ENCODE assay signal across 1 cellular context in genomic region chr22:20062043-20062765, GRCh38.
A peak's percentile ranks its signal among the peaks of the same experiment; 100 is the strongest.
TF ChIP-seq lines count a peak whose summit lies in the region.

No MANE protein-coding gene starts in this region.

TF ChIP-seq in K562, 482 proteins besides CTCF, POLR2A, EP300 and RAD21:
- TF ChIP-seq REST (CRISPR knock-in tag; IDR thresholded peaks at IDR 0.05; ENCODE audit: low read depth) = 0 out of 2 replicates have a peak, but pooled peaks have one; percentile 10
- TF ChIP-seq CHD2 (IDR thresholded peaks at IDR 0.05; ENCODE audit: low read depth, low read length) = no peak
- TF ChIP-seq HMGN3 (IDR thresholded peaks at IDR 0.05; ENCODE audit: borderline replicate concordance, extremely low read depth, insufficient read length, low read depth, low read length) = peak; percentile 12
- TF ChIP-seq ZFPM2 (CRISPR knock-in tag; IDR thresholded peaks at IDR 0.05) = 0 out of 2 replicates have a peak, but pooled peaks have one; percentile 62
- TF ChIP-seq MLX (CRISPR knock-in tag; conservative IDR thresholded peaks at IDR 0.05) = 0 out of 4 replicates have a peak, but pooled peaks of 1 of the 2 experiments have one; percentile 36
- TF ChIP-seq RBFOX2 (IDR thresholded peaks at IDR 0.05; ENCODE audit: low read depth, low read length) = 0 out of 2 replicates have a peak, but pooled peaks have one; percentile 22
- TF ChIP-seq MAZ (CRISPR knock-in tag; conservative IDR thresholded peaks at IDR 0.05 in 1 of 2, IDR thresholded peaks at IDR 0.05 in 1 of 2) = 0 out of 4 replicates have a peak, but pooled peaks of 1 of the 2 experiments have one; percentile 23
- no peak for TF ChIP-seq SREBF1 (IDR thresholded peaks at IDR 0.05; ENCODE audit: borderline replicate concordance, low read depth, low read length)
- peak; percentile 10; the same call in 1 of the 2 replicates for TF ChIP-seq POLR2G (IDR thresholded peaks at IDR 0.05; ENCODE audit: low read depth, low read length)
- no peak for TF ChIP-seq ZNF764 (CRISPR knock-in tag; IDR thresholded peaks at IDR 0.05; ENCODE audit: low read depth)
- no peak for TF ChIP-seq RBM17 (IDR thresholded peaks at IDR 0.05; ENCODE audit: borderline replicate concordance, low read depth, low read length)
- peak; percentile 59; the same call in 1 of the 2 replicates for TF ChIP-seq HBP1 (CRISPR knock-in tag; IDR thresholded peaks at IDR 0.05)
- no peak for TF ChIP-seq SRSF1 (IDR thresholded peaks at IDR 0.05; ENCODE audit: low read depth, low read length)
- TF ChIP-seq, protein P1, sequence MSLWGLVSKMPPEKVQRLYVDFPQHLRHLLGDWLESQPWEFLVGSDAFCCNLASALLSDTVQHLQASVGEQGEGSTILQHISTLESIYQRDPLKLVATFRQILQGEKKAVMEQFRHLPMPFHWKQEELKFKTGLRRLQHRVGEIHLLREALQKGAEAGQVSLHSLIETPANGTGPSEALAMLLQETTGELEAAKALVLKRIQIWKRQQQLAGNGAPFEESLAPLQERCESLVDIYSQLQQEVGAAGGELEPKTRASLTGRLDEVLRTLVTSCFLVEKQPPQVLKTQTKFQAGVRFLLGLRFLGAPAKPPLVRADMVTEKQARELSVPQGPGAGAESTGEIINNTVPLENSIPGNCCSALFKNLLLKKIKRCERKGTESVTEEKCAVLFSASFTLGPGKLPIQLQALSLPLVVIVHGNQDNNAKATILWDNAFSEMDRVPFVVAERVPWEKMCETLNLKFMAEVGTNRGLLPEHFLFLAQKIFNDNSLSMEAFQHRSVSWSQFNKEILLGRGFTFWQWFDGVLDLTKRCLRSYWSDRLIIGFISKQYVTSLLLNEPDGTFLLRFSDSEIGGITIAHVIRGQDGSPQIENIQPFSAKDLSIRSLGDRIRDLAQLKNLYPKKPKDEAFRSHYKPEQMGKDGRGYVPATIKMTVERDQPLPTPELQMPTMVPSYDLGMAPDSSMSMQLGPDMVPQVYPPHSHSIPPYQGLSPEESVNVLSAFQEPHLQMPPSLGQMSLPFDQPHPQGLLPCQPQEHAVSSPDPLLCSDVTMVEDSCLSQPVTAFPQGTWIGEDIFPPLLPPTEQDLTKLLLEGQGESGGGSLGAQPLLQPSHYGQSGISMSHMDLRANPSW (CRISPR knock-in tag; IDR thresholded peaks at IDR 0.05) = peak; percentile 86; the same call in 1 of the 2 replicates
- TF ChIP-seq ZNF785 (CRISPR knock-in tag; IDR thresholded peaks at IDR 0.05) = no peak
- no peak for TF ChIP-seq ZNF57 (CRISPR knock-in tag; IDR thresholded peaks at IDR 0.05)
- TF ChIP-seq RBBP5 (IDR thresholded peaks at IDR 0.05; ENCODE audit: borderline replicate concordance, insufficient read depth, low read length, poor library complexity, severe bottlenecking) = peak; percentile 29
- TF ChIP-seq PHB (CRISPR knock-in tag; IDR thresholded peaks at IDR 0.05) = peak; percentile 7; the same call in 1 of the 2 replicates
- TF ChIP-seq HSF4 (CRISPR knock-in tag; IDR thresholded peaks at IDR 0.05; ENCODE audit: borderline replicate concordance) = no peak
- TF ChIP-seq, protein P2, sequence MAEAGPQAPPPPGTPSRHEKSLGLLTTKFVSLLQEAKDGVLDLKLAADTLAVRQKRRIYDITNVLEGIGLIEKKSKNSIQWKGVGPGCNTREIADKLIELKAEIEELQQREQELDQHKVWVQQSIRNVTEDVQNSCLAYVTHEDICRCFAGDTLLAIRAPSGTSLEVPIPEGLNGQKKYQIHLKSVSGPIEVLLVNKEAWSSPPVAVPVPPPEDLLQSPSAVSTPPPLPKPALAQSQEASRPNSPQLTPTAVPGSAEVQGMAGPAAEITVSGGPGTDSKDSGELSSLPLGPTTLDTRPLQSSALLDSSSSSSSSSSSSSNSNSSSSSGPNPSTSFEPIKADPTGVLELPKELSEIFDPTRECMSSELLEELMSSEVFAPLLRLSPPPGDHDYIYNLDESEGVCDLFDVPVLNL (CRISPR knock-in tag; IDR thresholded peaks at IDR 0.05; ENCODE audit: low read depth) = no peak
- TF ChIP-seq DMBX1 (CRISPR knock-in tag; IDR thresholded peaks at IDR 0.05; ENCODE audit: borderline replicate concordance) = no peak
- TF ChIP-seq CC2D1A (IDR thresholded peaks at IDR 0.05) = no peak
- peak; percentile 2 for TF ChIP-seq CCNT2 (IDR thresholded peaks at IDR 0.05; ENCODE audit: borderline replicate concordance, extremely low read depth, insufficient read length, low read depth, low read length)
- TF ChIP-seq POLR2AphosphoS5 (IDR thresholded peaks at IDR 0.05; ENCODE audit: control insufficient read depth, insufficient read depth, low read depth, low read length) = no peak
- TF ChIP-seq SMARCC2 (IDR thresholded peaks at IDR 0.05; ENCODE audit: low read depth) = no peak
- no peak for TF ChIP-seq ZNF253 (CRISPR knock-in tag; conservative IDR thresholded peaks at IDR 0.05)
- no peak for TF ChIP-seq HMG20B (CRISPR knock-in tag; IDR thresholded peaks at IDR 0.05)
- no peak for TF ChIP-seq ZBTB1 (CRISPR knock-in tag; IDR thresholded peaks at IDR 0.05; ENCODE audit: borderline replicate concordance, low read depth)
- no peak for TF ChIP-seq TFE3 (CRISPR knock-in tag; IDR thresholded peaks at IDR 0.05)
- TF ChIP-seq, protein P3, sequence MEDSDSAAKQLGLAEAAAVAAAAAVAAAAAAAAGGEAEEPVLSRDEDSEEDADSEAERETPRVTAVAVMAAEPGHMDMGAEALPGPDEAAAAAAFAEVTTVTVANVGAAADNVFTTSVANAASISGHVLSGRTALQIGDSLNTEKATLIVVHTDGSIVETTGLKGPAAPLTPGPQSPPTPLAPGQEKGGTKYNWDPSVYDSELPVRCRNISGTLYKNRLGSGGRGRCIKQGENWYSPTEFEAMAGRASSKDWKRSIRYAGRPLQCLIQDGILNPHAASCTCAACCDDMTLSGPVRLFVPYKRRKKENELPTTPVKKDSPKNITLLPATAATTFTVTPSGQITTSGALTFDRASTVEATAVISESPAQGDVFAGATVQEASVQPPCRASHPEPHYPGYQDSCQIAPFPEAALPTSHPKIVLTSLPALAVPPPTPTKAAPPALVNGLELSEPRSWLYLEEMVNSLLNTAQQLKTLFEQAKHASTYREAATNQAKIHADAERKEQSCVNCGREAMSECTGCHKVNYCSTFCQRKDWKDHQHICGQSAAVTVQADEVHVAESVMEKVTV (CRISPR knock-in tag; IDR thresholded peaks at IDR 0.05) = no peak
- TF ChIP-seq ESRRB (CRISPR knock-in tag; IDR thresholded peaks at IDR 0.05; ENCODE audit: borderline replicate concordance) = no peak
- TF ChIP-seq SRF (CRISPR knock-in tag; IDR thresholded peaks at IDR 0.05) = no peak
- TF ChIP-seq ZNF717 (CRISPR knock-in tag; IDR thresholded peaks at IDR 0.05) = no peak
- TF ChIP-seq RUNX1 (IDR thresholded peaks at IDR 0.05; ENCODE audit: low read depth) = 0 out of 2 replicates have a peak, but pooled peaks have one; percentile 27
- no peak for TF ChIP-seq ZNF431 (CRISPR knock-in tag; IDR thresholded peaks at IDR 0.05)
- no peak for TF ChIP-seq CBFB (CRISPR knock-in tag; IDR thresholded peaks at IDR 0.05)
- peak in 1 of 2 experiments; percentile 62; a peak in 1 of 3 replicates for TF ChIP-seq CBX3 (IDR thresholded peaks at IDR 0.05; ENCODE audit: borderline replicate concordance in 1 of 2, low read length in 2 of 2)
- TF ChIP-seq MYNN (IDR thresholded peaks at IDR 0.05) = no peak
- TF ChIP-seq MYNN (CRISPR knock-in tag; IDR thresholded peaks at IDR 0.05) = no peak
- 0 out of 2 replicates have a peak, but pooled peaks have one; percentile 38 for TF ChIP-seq SRSF3 (IDR thresholded peaks at IDR 0.05; ENCODE audit: insufficient read depth, low read length)
- TF ChIP-seq KLF13 (tag; IDR thresholded peaks at IDR 0.05; ENCODE audit: borderline replicate concordance, low read depth) = peak; percentile 18; the same call in 1 of the 2 replicates
